ENCODE assay signal across 10 cellular contexts in genomic region chr12:116642101-116642500, GRCh38.
"Had no signal": no experiment of that assay in that cellular context is flagged by ENCODE, and none has a peak within 500 bp of the region (broad histone marks: within the 10 kb centered on the region; RNA-seq: fewer than 3 reads in every experiment).

No MANE protein-coding gene starts in this region.

- H3K9me3 ChIP-seq: esophagus squamous epithelium, gastrocnemius medialis had no signal

- H3K36me3 ChIP-seq: cardiac muscle cell, esophagus squamous epithelium, gastrocnemius medialis, heart right ventricle, tibial nerve had no signal

- H3K27ac Mint-ChIP-seq: activated naive CD8-positive, alpha-beta T cell treated with anti-CD3 and anti-CD28 coated beads, Interleukin-2, amount 50 U/mL, for 24 hours; memory B cell; natural killer cell treated with Interleukin-12 subunit alpha and Interleukin-12 subunit beta and Interleukin-15 and Interleukin-18, amount 100 ng/mL, for 72 hours had no signal

- H3K27me3 Mint-ChIP-seq: activated naive CD8-positive, alpha-beta T cell treated with anti-CD3 and anti-CD28 coated beads, Interleukin-2, amount 50 U/mL, for 24 hours had no signal

- H3K27ac ChIP-seq: cardiac muscle cell, esophagus squamous epithelium, gastrocnemius medialis, heart right ventricle, tibial nerve had no signal

- H3K27me3 ChIP-seq: cardiac muscle cell, gastrocnemius medialis, heart right ventricle, tibial nerve had no signal

- H3K4me3 ChIP-seq: cardiac muscle cell, esophagus squamous epithelium, gastrocnemius medialis, heart right ventricle, tibial nerve had no signal

- H3K4me1 Mint-ChIP-seq: activated naive CD8-positive, alpha-beta T cell treated with anti-CD3 and anti-CD28 coated beads, Interleukin-2, amount 50 U/mL, for 24 hours; memory B cell had no signal

- DNase-seq: activated CD4-positive, alpha-beta T cell treated with anti-CD3 and anti-CD28 coated beads for 48 hours; activated naive CD4-positive, alpha-beta T cell treated with Interleukin-2 at 50 U/mL for 16 hours; activated naive CD8-positive, alpha-beta T cell treated with anti-CD3 and anti-CD28 coated beads, Interleukin-2, amount 50 U/mL, for 24 hours; esophagus squamous epithelium; gastrocnemius medialis; heart right ventricle had no signal

- H3K4me3 Mint-ChIP-seq: activated naive CD8-positive, alpha-beta T cell treated with anti-CD3 and anti-CD28 coated beads, Interleukin-2, amount 50 U/mL, for 24 hours; memory B cell; natural killer cell treated with Interleukin-12 subunit alpha and Interleukin-12 subunit beta and Interleukin-15 and Interleukin-18, amount 100 ng/mL, for 72 hours had no signal

- H3K36me3 Mint-ChIP-seq: memory B cell; natural killer cell treated with Interleukin-12 subunit alpha and Interleukin-12 subunit beta and Interleukin-15 and Interleukin-18, amount 100 ng/mL, for 72 hours had no signal

- H3K4me1 ChIP-seq: esophagus squamous epithelium, gastrocnemius medialis, tibial nerve had no signal

- H3K9me3 Mint-ChIP-seq: activated naive CD8-positive, alpha-beta T cell treated with anti-CD3 and anti-CD28 coated beads, Interleukin-2, amount 50 U/mL, for 24 hours; natural killer cell treated with Interleukin-12 subunit alpha and Interleukin-12 subunit beta and Interleukin-15 and Interleukin-18, amount 100 ng/mL, for 72 hours had no signal
